Comparison of ENCODE assay signal across 8 cellular contexts in the genomic region with DNA sequence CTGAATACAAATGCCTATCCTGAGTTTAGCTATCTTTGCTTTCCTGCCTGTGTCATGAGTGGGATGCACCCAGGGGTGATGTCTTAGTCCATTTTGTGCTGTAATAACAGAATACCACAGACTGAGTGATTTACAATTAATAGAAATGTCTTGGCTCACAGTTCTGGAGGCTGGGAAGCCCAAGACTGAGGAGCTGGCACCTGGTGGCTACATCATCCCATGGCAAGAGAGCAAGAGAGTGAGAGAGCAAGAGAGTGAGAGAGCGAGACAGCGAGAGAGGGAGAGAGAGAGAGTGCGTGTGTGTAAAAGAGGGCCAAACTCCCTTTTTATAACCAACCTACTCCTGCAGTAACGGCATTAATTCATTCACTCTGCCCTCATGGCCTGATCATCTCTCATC.
DNase-seq lines count a peak whose midpoint lies in the region; ATAC-seq lines count a peak whose summit lies in the region.

No MANE protein-coding gene starts in this region.

- H3K9me3 Mint-ChIP-seq in activated T-helper 1 cell treated with anti-CD3 and anti-CD28 coated beads, Interleukin-12 subunit alpha, Interleukin-12 subunit beta, Interleukin-2, Interleukin-4 antibody, amounts not matched to agents 30 ng/mL and 10 ng/mL and 1 ng/mL, durations not matched to agents 14 hours and 24 hours and 36 hours = no peaks in the 10 kb centered on the region

- peak overlapping the region; percentile 99 for H3K27ac ChIP-seq in GM23248
- H3K27ac ChIP-seq in mucosa of rectum (ENCODE audit: low read depth in 2 of 2, low read length in 2 of 2) = peak overlapping the region; percentile 79 to 89

- peaks cover 72% of the 10 kb centered on the region for H3K4me1 Mint-ChIP-seq in activated T-helper 1 cell treated with anti-CD3 and anti-CD28 coated beads, Interleukin-12 subunit alpha, Interleukin-12 subunit beta, Interleukin-2, Interleukin-4 antibody, amounts not matched to agents 30 ng/mL and 10 ng/mL and 1 ng/mL, durations not matched to agents 14 hours and 24 hours and 36 hours (ENCODE audit: low read depth)

- peaks cover under 1% of the 10 kb centered on the region for H3K27me3 Mint-ChIP-seq in activated T-helper 1 cell treated with anti-CD3 and anti-CD28 coated beads, Interleukin-12 subunit alpha, Interleukin-12 subunit beta, Interleukin-2, Interleukin-4 antibody, amounts not matched to agents 30 ng/mL and 10 ng/mL and 1 ng/mL, durations not matched to agents 14 hours and 24 hours and 36 hours (ENCODE audit: insufficient read depth)

- in situ Hi-C loops in GM23248 (cut with MboI) = no loop called here

- peak overlapping the region; percentile 89 for H3K4me2 ChIP-seq in GM23248 (ENCODE audit: unreplicated experiment)

- H3K9me2 ChIP-seq in GM23248 (ENCODE audit: insufficient read depth) = no peaks in the 10 kb centered on the region

- H3K36me3 ChIP-seq in GM23248 (ENCODE audit: low read depth) (no peaks in the 10 kb centered on the region), mucosa of rectum (ENCODE audit: control insufficient read depth in 2 of 2, insufficient read depth in 2 of 2, low read length in 2 of 2) (no peaks in the 10 kb centered on the region)

- 75 to 77% methylated on average over 4 of the region's 4 CpGs for WGBS in GM23248 (ENCODE audit: low coverage in 1 of 2, low lambda C conversion rate in 2 of 2, missing lambda C conversion rate in 2 of 2), 2 experiments

- H3K79me2 ChIP-seq in GM23248 (ENCODE audit: insufficient read depth) = no peaks in the 10 kb centered on the region

- no peaks in the 10 kb centered on the region for H3K9me3 ChIP-seq in GM23248 (ENCODE audit: low read depth)
- no peaks in the 10 kb centered on the region for H3K9me3 ChIP-seq in mucosa of rectum (ENCODE audit: control insufficient read depth in 2 of 2, low read length in 2 of 2)

- H3K4me3 ChIP-seq in GM23248 = peak overlapping the region; percentile 57
- H3K4me3 ChIP-seq in mucosa of rectum (ENCODE audit: low read length in 2 of 2) = no peak overlapping the region

- peak overlapping the region; percentile 80 for H2AFZ ChIP-seq in GM23248

- H3K4me1 ChIP-seq in GM23248 (ENCODE audit: insufficient read depth) (peaks cover 53% of the 10 kb centered on the region), mucosa of rectum (ENCODE audit: control insufficient read depth in 2 of 2, insufficient read depth in 2 of 2, low read length in 2 of 2) (peaks cover 11 to 15% of the 10 kb centered on the region in 2 donors)

- peak overlapping the region; percentile 98 for H3K27ac Mint-ChIP-seq in activated T-helper 1 cell treated with anti-CD3 and anti-CD28 coated beads, Interleukin-12 subunit alpha, Interleukin-12 subunit beta, Interleukin-2, Interleukin-4 antibody, amounts not matched to agents 30 ng/mL and 10 ng/mL and 1 ng/mL, durations not matched to agents 14 hours and 24 hours and 36 hours

- peaks cover 56% of the 10 kb centered on the region for H3F3A ChIP-seq in GM23248 (ENCODE audit: insufficient read depth)

- DNase-seq in AML-193 (lab: John Stamatoyannopoulos, UW) (peak; percentile 35 to 49), GM23248 (peak; percentile 43), NK-92 (lab: John Stamatoyannopoulos, UW; ENCODE audit: unreplicated experiment) (no peak), COLO829 (ENCODE audit: low spot score) (no peak)
- DNase-seq in activated T-helper 1 cell treated with anti-CD3 and anti-CD28 coated beads, Interleukin-12 subunit alpha, Interleukin-12 subunit beta, Interleukin-2, Interleukin-4 antibody, amounts not matched to agents 30 ng/mL and 10 ng/mL and 1 ng/mL, durations not matched to agents 14 hours and 24 hours and 36 hours (ENCODE audit: low spot score) = no peak

- intact Hi-C loops in activated T-helper 1 cell treated with anti-CD3 and anti-CD28 coated beads, Interleukin-12 subunit alpha, Interleukin-12 subunit beta, Interleukin-2, Interleukin-4 antibody, amounts not matched to agents 30 ng/mL and 10 ng/mL and 1 ng/mL, durations not matched to agents 14 hours and 24 hours and 36 hours (cut with micrococcal nuclease) = loop anchor here (1.0 to 5.0 kb wide), 3 partner anchors 169 to 541 kb away; no protein-coding TSS in a partner anchor

- no peaks in the 10 kb centered on the region for H4K20me1 ChIP-seq in GM23248 (ENCODE audit: insufficient read depth)

- ATAC-seq in HG02870 (IDR thresholded peaks at IDR 0.05; ENCODE audit: unreplicated experiment) = no peak
- ATAC-seq in HG02588 (IDR thresholded peaks at IDR 0.05; ENCODE audit: unreplicated experiment) = no peak

- peak overlapping the region; percentile 87 for H3K9ac ChIP-seq in GM23248
- H3K9ac ChIP-seq in mucosa of rectum (ENCODE audit: low read depth in 1 of 2, low read length in 2 of 2) = no peak overlapping the region

- peaks cover 4% of the 10 kb centered on the region for H3K36me3 Mint-ChIP-seq in activated T-helper 1 cell treated with anti-CD3 and anti-CD28 coated beads, Interleukin-12 subunit alpha, Interleukin-12 subunit beta, Interleukin-2, Interleukin-4 antibody, amounts not matched to agents 30 ng/mL and 10 ng/mL and 1 ng/mL, durations not matched to agents 14 hours and 24 hours and 36 hours (ENCODE audit: low read depth)

- H3K27me3 ChIP-seq in GM23248 (replicated peaks; ENCODE audit: insufficient read depth) (no peaks in the 10 kb centered on the region), mucosa of rectum (ENCODE audit: control insufficient read depth in 2 of 2, insufficient read depth in 2 of 2, low read length in 2 of 2) (no peaks in the 10 kb centered on the region)

- peak overlapping the region; percentile 52 for H3K4me3 Mint-ChIP-seq in activated T-helper 1 cell treated with anti-CD3 and anti-CD28 coated beads, Interleukin-12 subunit alpha, Interleukin-12 subunit beta, Interleukin-2, Interleukin-4 antibody, amounts not matched to agents 30 ng/mL and 10 ng/mL and 1 ng/mL, durations not matched to agents 14 hours and 24 hours and 36 hours

Comparison
In these comparisons a context has a peak if more than half of its experiments do, and no peak if none do; other contexts are left out.
1. DNase-seq: peak in AML-193 (2 of 2) and GM23248 (single experiment); none in activated T-helper 1 cell treated with anti-CD3 and anti-CD28 coated beads, Interleukin-12 subunit alpha, Interleukin-12 subunit beta, Interleukin-2, Interleukin-4 antibody, amounts not matched to agents 30 ng/mL and 10 ng/mL and 1 ng/mL, durations not matched to agents 14 hours and 24 hours and 36 hours (single experiment), NK-92 (single experiment) and COLO829 (single experiment).